ENCODE assay signal across 11 cellular contexts in the genomic region with DNA sequence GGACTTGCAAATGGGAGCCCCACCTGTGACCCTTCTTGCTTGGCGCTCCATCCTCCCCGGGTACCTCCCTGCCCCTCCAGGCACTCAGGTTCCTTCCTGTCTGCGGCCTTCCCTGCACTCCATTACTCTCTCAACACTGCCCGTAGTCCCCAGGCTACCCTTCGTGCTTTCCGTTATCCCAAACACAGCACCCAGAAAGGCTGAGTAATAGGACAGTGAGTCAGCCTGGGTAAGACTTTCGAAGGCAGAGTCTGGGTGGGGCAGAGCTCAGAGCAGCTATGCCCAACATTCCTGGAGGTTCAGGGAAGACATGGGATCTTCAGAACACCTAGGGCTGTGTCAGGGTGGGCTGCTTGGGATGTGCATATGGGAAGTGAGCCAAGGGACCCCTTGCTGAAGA. TPM values are rescaled to one million over a fixed set of nuclear protein-coding genes. Genes with fewer than 3 reads are reported as not detected.
A peak's percentile ranks its signal among the peaks of the same experiment; 100 is the strongest.
DNase-seq lines count a peak whose midpoint lies in the region; TF ChIP-seq lines count a peak whose summit lies in the region.
"Had no signal": no experiment of that assay in that cellular context is flagged by ENCODE, and none has a peak within 500 bp of the region (broad histone marks: within the 10 kb centered on the region; RNA-seq: fewer than 3 reads in every experiment).

No MANE protein-coding gene starts in this region.

- TF ChIP-seq CTCF in PC-9 (conservative IDR thresholded peaks at IDR 0.05), result no peak
- TF ChIP-seq CTCF in epithelial cell of proximal tubule (conservative IDR thresholded peaks at IDR 0.05; ENCODE audit: low read depth, low read length), result no peak
- TF ChIP-seq CTCF in osteoblast (IDR thresholded peaks at IDR 0.05; ENCODE audit: extremely low read depth, low read depth, low read length), result no peak
- TF ChIP-seq CTCF in tibial artery (IDR thresholded peaks at IDR 0.05), result no peak
- TF ChIP-seq CTCF in WERI-Rb-1 (IDR thresholded peaks at IDR 0.05; ENCODE audit: low read depth, low read length), result no peak

- H3K9me2 ChIP-seq in PC-9 (ENCODE audit: insufficient read depth), result no peaks in the 10 kb centered on the region

- BruUV-seq in PC-9 (replicated peaks; lab: Mats Ljungman, UMichigan), result no TSS peak

- H3K36me3 ChIP-seq in PC-9 (ENCODE audit: low read depth) (no peaks in the 10 kb centered on the region), osteoblast (ENCODE audit: insufficient read depth, low read length) (no peaks in the 10 kb centered on the region), tibial artery (peaks cover 0 to 9% (median 0%) of the 10 kb centered on the region in 3 donors), WERI-Rb-1 (no peaks in the 10 kb centered on the region)

- no peaks in the 10 kb centered on the region for H4K20me1 ChIP-seq in PC-9 (ENCODE audit: insufficient read depth)
- no peaks in the 10 kb centered on the region for H4K20me1 ChIP-seq in osteoblast (ENCODE audit: insufficient read depth, low read length)

- intact Hi-C loops in PC-9 (cut with micrococcal nuclease; ENCODE audit: unreplicated experiment), result no loop called here
- intact Hi-C loops in tibial artery (cut with DNase I; ENCODE audit: low total_unique reads), result no loop called here

- H3K9me3 ChIP-seq in PC-9 (ENCODE audit: insufficient read depth, low read depth) (no peaks in the 10 kb centered on the region), osteoblast (ENCODE audit: low read depth, low read length) (no peaks in the 10 kb centered on the region), tibial artery (no peaks in the 10 kb centered on the region), WERI-Rb-1 (ENCODE audit: severe bottlenecking) (no peaks in the 10 kb centered on the region)
- H3K9me3 ChIP-seq: tibial nerve had no signal

- no peak overlapping the region for H2AFZ ChIP-seq in PC-9
- peak overlapping the region; percentile 90 for H2AFZ ChIP-seq in osteoblast (ENCODE audit: low read length)

- no peaks in the 10 kb centered on the region for H3K79me2 ChIP-seq in PC-9 (ENCODE audit: low read depth)
- no peaks in the 10 kb centered on the region for H3K79me2 ChIP-seq in osteoblast (ENCODE audit: insufficient read depth, low read length)

- POLR2A ChIA-PET in PC-9 (lab: Charles Lee; ENCODE audit: unreplicated experiment), result no interaction called here

- H3K4me3 ChIP-seq in PC-9 (no peak overlapping the region), epithelial cell of proximal tubule (ENCODE audit: low read depth, low read length) (no peak overlapping the region), osteoblast (ENCODE audit: insufficient read depth, low read length) (peak overlapping the region; percentile 19), tibial artery (no peak overlapping the region), WERI-Rb-1 (ENCODE audit: low read depth, low read length) (no peak overlapping the region)
- H3K4me3 ChIP-seq: tibial nerve had no signal

- peaks cover 17% of the 10 kb centered on the region; the same call in 1 of the 2 replicates for H3F3A ChIP-seq in PC-9 (ENCODE audit: insufficient read depth, low read depth)

- peak overlapping the region; percentile 45; the same call in 1 of the 2 replicates for H3K27ac ChIP-seq in PC-9
- peak overlapping the region; percentile 73 for H3K27ac ChIP-seq in osteoblast (ENCODE audit: low read depth, low read length)
- H3K27ac ChIP-seq in tibial artery, result no peak overlapping the region
- no peak overlapping the region for H3K27ac ChIP-seq in WERI-Rb-1
- H3K27ac ChIP-seq: tibial nerve had no signal

- CTCF ChIA-PET in PC-9 (lab: Charles Lee), result interaction anchor here (0.6 to 0.7 kb wide), 2 partner anchors 9 to 31 kb away, joined by 3 to 5 read pairs; no protein-coding TSS in a partner anchor

- no peaks in the 10 kb centered on the region for H3K27me3 ChIP-seq in PC-9 (ENCODE audit: insufficient read depth, low read depth)
- no peaks in the 10 kb centered on the region for H3K27me3 ChIP-seq in osteoblast (ENCODE audit: insufficient read depth, low read length)
- H3K27me3 ChIP-seq in tibial artery, result peaks cover 0 to 19% of the 10 kb centered on the region in 2 donors
- H3K27me3 ChIP-seq in WERI-Rb-1 (ENCODE audit: insufficient read depth, low read depth, severe bottlenecking), result no peaks in the 10 kb centered on the region

- DNase-seq in GM04503 (ENCODE audit: low read depth) (peak; percentile 82), PC-9 (peak; percentile 68 to 87), epithelial cell of proximal tubule (ENCODE audit: low read depth) (peak; percentile 19), osteoblast (ENCODE audit: insufficient read length, low spot score, missing footprints) (peak; percentile 99), hippocampal formation (lab: John Stamatoyannopoulos, UW) (no peak), tibial artery (no peak), WERI-Rb-1 (no peak)
- DNase-seq in activated T-cell treated with anti-CD3 and anti-CD28 coated beads, Interleukin-2, amount 50 U/mL, for 48 hours, result no peak
- DNase-seq: activated T-cell treated with anti-CD3 and anti-CD28 coated beads, Interleukin-2, amount 50 U/mL, for 72 hours; NCI-H2081 had no signal

- H3K4me1 ChIP-seq in PC-9 (replicated peaks; ENCODE audit: insufficient read depth) (peaks cover 15% of the 10 kb centered on the region), osteoblast (ENCODE audit: insufficient read depth, low read length) (peaks cover 11% of the 10 kb centered on the region), tibial artery (no peaks in the 10 kb centered on the region)
- H3K4me1 ChIP-seq: tibial nerve had no signal

- H3K4me2 ChIP-seq in PC-9 (peak overlapping the region; percentile 41), osteoblast (ENCODE audit: insufficient read depth, low read length) (peak overlapping the region; percentile 57)

RNA-seq across cellular contexts. Expression of a gene that starts 16.7 kb away (rescaled TPM):
- total RNA-seq in PC-9 (2021), result 44.3 and 51.6 TPM in 2 replicates
- 8.2 and 12.2 TPM in 2 replicates for total RNA-seq in epithelial cell of proximal tubule
- total RNA-seq in osteoblast, result 0.59 and 0.72 TPM in 2 replicates

RNA-seq across cellular contexts. Expression of a gene that starts 31.8 kb away (rescaled TPM):
- 38.2 and 44.0 TPM in 2 replicates for total RNA-seq in PC-9 (2021)
- 45.9 and 62.9 TPM in 2 replicates for total RNA-seq in epithelial cell of proximal tubule
- 28.6 and 30.1 TPM in 2 replicates for total RNA-seq in osteoblast

RNA-seq across cellular contexts. Expression of a gene that starts 31.9 kb away (rescaled TPM):
- total RNA-seq in PC-9 (2021) (468 and 545 TPM in 2 replicates), epithelial cell of proximal tubule (620 and 824 TPM in 2 replicates), osteoblast (277 and 297 TPM in 2 replicates)

Comparison
In these comparisons a context has a peak if more than half of its experiments do, and no peak if none do; other contexts are left out.
1. DNase-seq: peak in GM04503 (single experiment), PC-9 (2 of 2), epithelial cell of proximal tubule (single experiment) and osteoblast (single experiment); none in hippocampal formation (0 of 2), tibial artery (0 of 2), activated T-cell treated with anti-CD3 and anti-CD28 coated beads, Interleukin-2, amount 50 U/mL, for 48 hours (0 of 2) and WERI-Rb-1 (single experiment).
2. H3K27ac ChIP-seq: peak in PC-9 (single experiment) and osteoblast (single experiment); none in tibial artery (0 of 2) and WERI-Rb-1 (single experiment).